17 cellular contexts compared by ENCODE assay signal in the genomic region with DNA sequence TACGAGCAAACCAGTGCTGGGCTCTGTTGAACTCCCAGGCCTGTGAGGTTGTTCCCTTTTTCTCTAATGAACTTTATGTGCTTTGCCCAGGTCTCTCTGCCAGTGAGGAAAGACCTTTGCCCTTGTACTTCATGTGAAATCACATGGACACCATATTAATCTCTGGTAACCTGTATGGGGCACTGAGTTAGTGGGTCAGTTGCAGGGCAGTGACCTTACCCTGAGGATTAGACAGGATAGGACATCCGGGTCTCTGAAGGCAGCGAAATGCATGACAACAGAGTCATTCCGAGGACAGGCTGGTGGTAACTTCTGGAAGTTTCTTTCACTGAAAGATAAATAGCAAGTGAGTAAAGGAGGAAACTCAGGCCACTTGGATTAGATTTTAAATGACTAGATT.
DNase-seq lines count a peak whose midpoint lies in the region; ATAC-seq and TF ChIP-seq lines count a peak whose summit lies in the region.
"Had no signal": no experiment of that assay in that cellular context is flagged by ENCODE, and none has a peak within 500 bp of the region (broad histone marks: within the 10 kb centered on the region; RNA-seq: fewer than 3 reads in every experiment).

No MANE protein-coding gene starts in this region.

- no peaks in the 10 kb centered on the region for H3K9me3 Mint-ChIP-seq in CD8-positive, alpha-beta memory T cell
- H3K9me3 Mint-ChIP-seq: activated CD8-positive, alpha-beta T cell treated with anti-CD3 and anti-CD28 coated beads for 36 hours; T-cell had no signal

- no peak for TF ChIP-seq POLR2A in body of pancreas (IDR thresholded peaks at IDR 0.05)
- TF ChIP-seq POLR2A in testis (IDR thresholded peaks at IDR 0.05): no peak

- ATAC-seq in body of pancreas (no peak), GM18517 (IDR thresholded peaks at IDR 0.05; ENCODE audit: unreplicated experiment) (no peak), left lung (no peak)
- ATAC-seq: activated CD8-positive, alpha-beta T cell treated with anti-CD3 and anti-CD28 coated beads for 36 hours; T-cell had no signal

- no peak overlapping the region for H3K18ac ChIP-seq in mesenchymal stem cell (ENCODE audit: low read depth in 1 of 2, low read length in 2 of 2)

- H3K79me1 ChIP-seq in mesenchymal stem cell (replicated peaks; ENCODE audit: low read length, poor library complexity, severe bottlenecking): no peaks in the 10 kb centered on the region

- CTCF ChIA-PET in CD8-positive, alpha-beta memory T cell (lab: Charles Lee): no interaction called here

- H4K8ac ChIP-seq in mesenchymal stem cell (ENCODE audit: low read length): no peak overlapping the region

- H3K9ac ChIP-seq in mesenchymal stem cell (ENCODE audit: low read length): no peak overlapping the region
- H3K9ac ChIP-seq: GM23248 had no signal

- peaks cover 10% of the 10 kb centered on the region for H3K4me1 ChIP-seq in CD8-positive, alpha-beta memory T cell (ENCODE audit: insufficient read depth, low read length)
- peaks cover 99% of the 10 kb centered on the region for H3K4me1 ChIP-seq in body of pancreas
- H3K4me1 ChIP-seq in mesenchymal stem cell (ENCODE audit: control insufficient read depth, insufficient read depth, low read depth, low read length): no peaks in the 10 kb centered on the region
- H3K4me1 ChIP-seq in testis: peaks cover 30% of the 10 kb centered on the region
- H3K4me1 ChIP-seq in left lung: peaks cover 31 to 81% of the 10 kb centered on the region in 2 donors
- no peaks in the 10 kb centered on the region for H3K4me1 ChIP-seq in BE2C

- no peak overlapping the region for H3K14ac ChIP-seq in mesenchymal stem cell (ENCODE audit: low read length in 2 of 2)

- H2BK15ac ChIP-seq in mesenchymal stem cell (ENCODE audit: low read depth, poor library complexity, severe bottlenecking): no peak overlapping the region

- DNase-seq in CD8-positive, alpha-beta memory T cell: no peak
- DNase-seq in body of pancreas: peak in 1 of 4 donors; percentile 8
- no peak for DNase-seq in mesenchymal stem cell
- no peak for DNase-seq in testis
- no peak for DNase-seq in effector CD4-positive, alpha-beta T cell
- no peak for DNase-seq in left lung
- DNase-seq in BE2C: no peak
- DNase-seq: activated CD8-positive, alpha-beta T cell treated with anti-CD3 and anti-CD28 coated beads for 36 hours; activated T-cell treated with anti-CD3 and anti-CD28 coated beads, Interleukin-2, amount 50 U/mL, for 48 hours; GM23248; hippocampal formation; kidney glomerular epithelial cell; NCI-H1436 treated with DMSO at 0.1 percent for 48 hours; T-cell had no signal

- H3K9me3 ChIP-seq in CD8-positive, alpha-beta memory T cell (ENCODE audit: low read length): no peaks in the 10 kb centered on the region
- H3K9me3 ChIP-seq in body of pancreas: no peaks in the 10 kb centered on the region
- no peaks in the 10 kb centered on the region for H3K9me3 ChIP-seq in mesenchymal stem cell (ENCODE audit: control insufficient read depth, low read length)
- H3K9me3 ChIP-seq in testis: no peaks in the 10 kb centered on the region
- H3K9me3 ChIP-seq in left lung: no peaks in the 10 kb centered on the region
- no peaks in the 10 kb centered on the region for H3K9me3 ChIP-seq in BE2C

- no peak overlapping the region for H2AK5ac ChIP-seq in mesenchymal stem cell (ENCODE audit: low read length, severe bottlenecking)

- no peak overlapping the region for H3K23ac ChIP-seq in mesenchymal stem cell (ENCODE audit: low read length in 2 of 2)

- no peak overlapping the region for H3K4me3 ChIP-seq in CD8-positive, alpha-beta memory T cell (ENCODE audit: low read length)
- no peak overlapping the region for H3K4me3 ChIP-seq in body of pancreas
- H3K4me3 ChIP-seq in mesenchymal stem cell (ENCODE audit: insufficient read depth in 1 of 2, low read depth in 1 of 2, low read length in 2 of 2): no peak overlapping the region
- H3K4me3 ChIP-seq in testis: no peak overlapping the region
- H3K4me3 ChIP-seq in left lung: no peak overlapping the region
- H3K4me3 ChIP-seq in BE2C (ENCODE audit: low read depth, low read length): no peak overlapping the region
- H3K4me3 ChIP-seq: GM23248, smooth muscle cell had no signal

- H3K27me3 Mint-ChIP-seq in CD8-positive, alpha-beta memory T cell: no peaks in the 10 kb centered on the region
- H3K27me3 Mint-ChIP-seq: activated CD8-positive, alpha-beta T cell treated with anti-CD3 and anti-CD28 coated beads for 36 hours; activated naive CD8-positive, alpha-beta T cell; T-cell had no signal

- 78 to 83% methylated on average over 4 of the region's 4 CpGs for WGBS in body of pancreas, 2 donors
- 96% methylated on average over 4 of the region's 4 CpGs for WGBS in mesenchymal stem cell
- WGBS in testis, 2 donors: 89 to 96% methylated on average over 4 of the region's 4 CpGs

- no peak overlapping the region for H3K4me2 ChIP-seq in mesenchymal stem cell (ENCODE audit: low read length, poor library complexity, severe bottlenecking)
- H3K4me2 ChIP-seq: smooth muscle cell had no signal

- TF ChIP-seq CTCF in body of pancreas (IDR thresholded peaks at IDR 0.05): no peak
- no peak for TF ChIP-seq CTCF in testis (IDR thresholded peaks at IDR 0.05)
- TF ChIP-seq CTCF in left lung (IDR thresholded peaks at IDR 0.05): no peak
- TF ChIP-seq CTCF in BE2C (IDR thresholded peaks at IDR 0.05; ENCODE audit: low read depth, low read length): no peak

- H2BK120ac ChIP-seq in mesenchymal stem cell (ENCODE audit: low read depth, low read length): peak overlapping the region; percentile 3

- H3K27me3 ChIP-seq in CD8-positive, alpha-beta memory T cell (ENCODE audit: insufficient read depth, low read length, poor library complexity, severe bottlenecking): no peaks in the 10 kb centered on the region
- H3K27me3 ChIP-seq in body of pancreas (no peaks in the 10 kb centered on the region), mesenchymal stem cell (ENCODE audit: control insufficient read depth in 1 of 2, insufficient read depth in 1 of 2, low read length in 2 of 2) (peaks cover 64 to 90% of the 10 kb centered on the region in 2 experiments), testis (no peaks in the 10 kb centered on the region), left lung (no peaks in the 10 kb centered on the region), BE2C (no peaks in the 10 kb centered on the region)

- POLR2A ChIA-PET in CD8-positive, alpha-beta memory T cell (lab: Charles Lee): no interaction called here

- H3K4me1 Mint-ChIP-seq in CD8-positive, alpha-beta memory T cell: peaks cover 67 to 77% (median 69%) of the 10 kb centered on the region in 3 donors

- H3K27ac ChIP-seq in CD8-positive, alpha-beta memory T cell (ENCODE audit: low read depth, low read length): no peak overlapping the region
- H3K27ac ChIP-seq in body of pancreas (peak overlapping the region; percentile 72 to 82 (median 76)), mesenchymal stem cell (ENCODE audit: low read length, poor library complexity, severe bottlenecking) (no peak overlapping the region), testis (peak overlapping the region; percentile 60 to 98), left lung (peak overlapping the region in 1 of 2 donors; percentile 60)
- H3K27ac ChIP-seq: GM23248 had no signal

- H3K36me3 Mint-ChIP-seq in CD8-positive, alpha-beta memory T cell: peaks cover 0 to 4% (median 4%) of the 10 kb centered on the region in 3 donors
- H3K36me3 Mint-ChIP-seq: activated naive CD8-positive, alpha-beta T cell; T-cell had no signal

- no peak overlapping the region for H3K4ac ChIP-seq in mesenchymal stem cell (ENCODE audit: low read depth in 1 of 2, low read length in 2 of 2)

- H2AFZ ChIP-seq in mesenchymal stem cell (ENCODE audit: low read depth, low read length): no peak overlapping the region
- H2AFZ ChIP-seq: GM23248 had no signal

- no peak overlapping the region for H4K91ac ChIP-seq in mesenchymal stem cell (ENCODE audit: low read length)

- H3K36me3 ChIP-seq in CD8-positive, alpha-beta memory T cell (ENCODE audit: insufficient read depth, low read length): no peaks in the 10 kb centered on the region
- no peaks in the 10 kb centered on the region for H3K36me3 ChIP-seq in body of pancreas (replicated peaks in 1 of 2; ENCODE audit: insufficient read depth in 1 of 2, low read depth in 2 of 2)
- no peaks in the 10 kb centered on the region for H3K36me3 ChIP-seq in mesenchymal stem cell (ENCODE audit: control insufficient read depth in 1 of 2, insufficient read depth in 2 of 2, low read depth in 1 of 2, low read length in 2 of 2)
- H3K36me3 ChIP-seq in testis (ENCODE audit: low read depth, missing control alignments): no peaks in the 10 kb centered on the region
- H3K36me3 ChIP-seq in left lung: peaks cover 0 to 16% of the 10 kb centered on the region in 2 donors
- H3K36me3 ChIP-seq in BE2C: no peaks in the 10 kb centered on the region

- peak overlapping the region in 2 of 7 donors; percentile 26 to 32 for H3K4me3 Mint-ChIP-seq in CD8-positive, alpha-beta memory T cell
- H3K4me3 Mint-ChIP-seq: activated CD8-positive, alpha-beta T cell treated with anti-CD3 and anti-CD28 coated beads for 36 hours; activated naive CD8-positive, alpha-beta T cell; T-cell had no signal

- H2BK5ac ChIP-seq in mesenchymal stem cell (ENCODE audit: low read depth, low read length, poor library complexity, severe bottlenecking): no peak overlapping the region

- H3K27ac Mint-ChIP-seq in CD8-positive, alpha-beta memory T cell: peak overlapping the region in 5 of 8 donors; percentile 25 to 70 (median 52)
- H3K27ac Mint-ChIP-seq: activated CD8-positive, alpha-beta T cell treated with anti-CD3 and anti-CD28 coated beads for 36 hours; activated naive CD8-positive, alpha-beta T cell had no signal

- no peak overlapping the region for H2BK12ac ChIP-seq in mesenchymal stem cell (ENCODE audit: low read length in 2 of 2)

- intact Hi-C loops in body of pancreas (cut with DNase I) (no loop called here), testis (cut with DNase I; ENCODE audit: low total_unique reads) (no loop called here), left lung (cut with DNase I) (no loop called here)

Comparison
In these comparisons a context has a peak if more than half of its experiments do, and no peak if none do; other contexts are left out.
1. H3K27ac ChIP-seq: peak in body of pancreas (4 of 4) and testis (2 of 2); none in CD8-positive, alpha-beta memory T cell (single experiment) and mesenchymal stem cell (single experiment).